Comparison of ENCODE assay signal across 21 cellular contexts in the genomic region with DNA sequence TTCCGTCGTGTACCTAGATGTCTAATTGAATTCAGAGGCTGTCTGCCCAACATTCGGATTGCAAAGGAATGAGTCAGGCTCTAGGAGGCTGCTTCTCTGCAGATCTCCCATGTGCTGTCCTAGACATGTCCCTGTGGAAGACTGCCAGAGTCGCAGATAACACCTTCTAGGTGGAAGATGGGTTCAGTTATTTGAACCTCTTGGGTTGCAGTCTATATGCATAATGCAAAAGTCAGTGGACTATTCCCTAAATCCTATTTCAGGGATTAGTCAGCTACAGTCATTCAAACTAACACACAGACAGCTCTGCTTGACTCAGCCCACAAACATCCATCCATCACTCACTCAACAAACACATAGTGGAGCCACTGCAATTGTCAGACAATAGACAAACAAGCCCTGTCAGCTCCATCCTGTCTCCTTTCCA.
DNase-seq lines count a peak whose midpoint lies in the region; ATAC-seq and TF ChIP-seq lines count a peak whose summit lies in the region.
"Had no signal": no experiment of that assay in that cellular context is flagged by ENCODE, and none has a peak within 500 bp of the region (broad histone marks: within the 10 kb centered on the region; RNA-seq: fewer than 3 reads in every experiment).

No MANE protein-coding gene starts in this region.

- no peak overlapping the region for H2BK12ac ChIP-seq in mesenchymal stem cell (ENCODE audit: low read length in 2 of 2)

- in situ Hi-C loops in ACHN (cut with HindIII; ENCODE audit: low pct_ligation_motif_present, low pct_unique_long_range_greater_than_20kb, low sequenced_read_pairs) (no loop called here), brain microvascular endothelial cell (cut with HindIII; ENCODE audit: low pct_ligation_motif_present, low sequenced_read_pairs) (no loop called here)

- peaks cover 2% of the 10 kb centered on the region for H3K4me1 ChIP-seq in mesenchymal stem cell (ENCODE audit: control insufficient read depth, insufficient read depth, low read depth, low read length)
- H3K4me1 ChIP-seq: SJCRH30, spleen had no signal

- peak overlapping the region; percentile 17 for H4K8ac ChIP-seq in mesenchymal stem cell (ENCODE audit: low read length)

- H3K27me3 ChIP-seq in brain microvascular endothelial cell (replicated peaks), result no peaks in the 10 kb centered on the region
- H3K27me3 ChIP-seq in mesenchymal stem cell (ENCODE audit: control insufficient read depth in 1 of 2, insufficient read depth in 1 of 2, low read length in 2 of 2), result no peaks in the 10 kb centered on the region
- H3K27me3 ChIP-seq: SJCRH30, spleen had no signal

- no peak for ATAC-seq in HG02798 (IDR thresholded peaks at IDR 0.05; ENCODE audit: poor library complexity, unreplicated experiment)
- ATAC-seq: CD8-positive, alpha-beta T cell; GM12878 had no signal

- no peak overlapping the region for H2BK120ac ChIP-seq in mesenchymal stem cell (ENCODE audit: low read depth, low read length)

- H3K9me3 ChIP-seq in mesenchymal stem cell (ENCODE audit: control insufficient read depth, low read length), result no peaks in the 10 kb centered on the region
- H3K9me3 ChIP-seq: SJCRH30, spleen had no signal

- H3K4me3 ChIP-seq in brain microvascular endothelial cell (ENCODE audit: low read depth, low read length) (no peak overlapping the region), mesenchymal stem cell (ENCODE audit: insufficient read depth in 1 of 2, low read depth in 1 of 2, low read length in 2 of 2) (no peak overlapping the region)
- H3K4me3 ChIP-seq: GM12878, SJCRH30, spleen had no signal

- H3K27ac ChIP-seq in brain microvascular endothelial cell (no peak overlapping the region), mesenchymal stem cell (ENCODE audit: low read length, poor library complexity, severe bottlenecking) (no peak overlapping the region)
- H3K27ac ChIP-seq: HL-60, SJCRH30, spleen had no signal

- no peak overlapping the region for H3K4ac ChIP-seq in mesenchymal stem cell (ENCODE audit: low read depth in 1 of 2, low read length in 2 of 2)

- no peak overlapping the region for H2AFZ ChIP-seq in mesenchymal stem cell (ENCODE audit: low read depth, low read length)

- TF ChIP-seq CTCF in brain microvascular endothelial cell (IDR thresholded peaks at IDR 0.05; ENCODE audit: low read depth, low read length, missing control alignments), result no peak

- no peak overlapping the region for H2AK5ac ChIP-seq in mesenchymal stem cell (ENCODE audit: low read length, severe bottlenecking)

- no peaks in the 10 kb centered on the region for H3K79me1 ChIP-seq in mesenchymal stem cell (replicated peaks; ENCODE audit: low read length, poor library complexity, severe bottlenecking)

- no peak overlapping the region for H3K9ac ChIP-seq in mesenchymal stem cell (ENCODE audit: low read length)

- H3K36me3 ChIP-seq in brain microvascular endothelial cell (replicated peaks), result no peaks in the 10 kb centered on the region
- H3K36me3 ChIP-seq in mesenchymal stem cell (ENCODE audit: control insufficient read depth in 1 of 2, insufficient read depth in 2 of 2, low read depth in 1 of 2, low read length in 2 of 2), result no peaks in the 10 kb centered on the region
- H3K36me3 ChIP-seq: SJCRH30, spleen had no signal

- no peak overlapping the region for H2BK15ac ChIP-seq in mesenchymal stem cell (ENCODE audit: low read depth, poor library complexity, severe bottlenecking)

- no peak overlapping the region for H2BK5ac ChIP-seq in mesenchymal stem cell (ENCODE audit: low read depth, low read length, poor library complexity, severe bottlenecking)

- no peak overlapping the region for H3K18ac ChIP-seq in mesenchymal stem cell (ENCODE audit: low read depth in 1 of 2, low read length in 2 of 2)

- no peak overlapping the region for H3K14ac ChIP-seq in mesenchymal stem cell (ENCODE audit: low read length in 2 of 2)

- H3K4me2 ChIP-seq in mesenchymal stem cell (ENCODE audit: low read length, poor library complexity, severe bottlenecking), result no peak overlapping the region

- 70% methylated on average over 3 of the region's 4 CpGs for WGBS in mesenchymal stem cell

- H3K23ac ChIP-seq in mesenchymal stem cell (ENCODE audit: low read length in 2 of 2), result no peak overlapping the region

- no peak overlapping the region for H4K91ac ChIP-seq in mesenchymal stem cell (ENCODE audit: low read length)

- DNase-seq in ACHN, result peak; percentile 5
- DNase-seq in M059J (ENCODE audit: low read depth), result peak; percentile 58
- peak; percentile 81 for DNase-seq in brain microvascular endothelial cell
- peak; percentile 9 for DNase-seq in mesenchymal stem cell
- no peak for DNase-seq in activated CD4-positive, CD25-positive, alpha-beta regulatory T cell (lab: John Stamatoyannopoulos, UW)
- no peak for DNase-seq in activated T-cell treated with anti-CD3 and anti-CD28 coated beads, Interleukin-2, amount 50 U/mL, for 48 hours
- DNase-seq in stimulated activated CD4-positive, alpha-beta T cell treated with anti-CD3 and anti-CD28 coated beads, Interleukin-2, amount 100 ng/mL, for 48 hours, result no peak
- DNase-seq: activated naive CD4-positive, alpha-beta T cell treated with anti-CD3 and anti-CD28 coated beads, Interleukin-2, amount 10 ng/mL, durations not matched to agents 7 days and 5 days; CD8-positive, alpha-beta T cell; effector CD4-positive, alpha-beta T cell; Karpas-422; naive B cell; NCI-H1694; NCI-H345; posterior cingulate gyrus; SJCRH30; spleen; stimulated activated naive CD4-positive, alpha-beta T cell had no signal

Comparison
In these comparisons a context has a peak if more than half of its experiments do, and no peak if none do; other contexts are left out.
1. DNase-seq: peak in ACHN (single experiment), M059J (single experiment), brain microvascular endothelial cell (single experiment) and mesenchymal stem cell (single experiment); none in activated CD4-positive, CD25-positive, alpha-beta regulatory T cell (0 of 4), activated T-cell treated with anti-CD3 and anti-CD28 coated beads, Interleukin-2, amount 50 U/mL, for 48 hours (0 of 2) and stimulated activated CD4-positive, alpha-beta T cell treated with anti-CD3 and anti-CD28 coated beads, Interleukin-2, amount 100 ng/mL, for 48 hours (0 of 2).